In the genomic region with DNA sequence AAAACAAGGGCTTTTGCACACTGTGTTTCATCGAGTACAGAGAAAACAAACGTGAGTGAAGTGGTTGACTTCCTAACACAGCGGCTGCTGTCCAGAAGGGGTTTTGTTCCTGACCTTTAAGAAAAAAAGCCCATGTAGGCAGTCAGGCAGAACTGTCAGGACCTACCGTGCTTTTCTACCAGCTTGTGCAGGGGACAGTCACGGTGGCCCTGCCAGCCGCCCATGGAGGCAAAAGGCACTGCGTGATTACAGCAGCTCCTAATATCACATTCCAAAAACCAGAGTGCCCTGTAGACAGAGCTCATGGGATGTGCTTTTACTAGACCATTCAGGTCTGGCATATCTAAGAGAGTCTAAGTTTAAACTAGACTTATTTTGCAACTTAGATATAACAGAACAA, we compare ENCODE assay signal across 1 cellular context.
TF ChIP-seq lines count a peak whose summit lies in the region.

No MANE protein-coding gene starts in this region.

TF ChIP-seq in GM23338, 12 proteins besides CTCF, POLR2A, EP300 and RAD21 (continued from another document):
- TF ChIP-seq, protein P1, sequence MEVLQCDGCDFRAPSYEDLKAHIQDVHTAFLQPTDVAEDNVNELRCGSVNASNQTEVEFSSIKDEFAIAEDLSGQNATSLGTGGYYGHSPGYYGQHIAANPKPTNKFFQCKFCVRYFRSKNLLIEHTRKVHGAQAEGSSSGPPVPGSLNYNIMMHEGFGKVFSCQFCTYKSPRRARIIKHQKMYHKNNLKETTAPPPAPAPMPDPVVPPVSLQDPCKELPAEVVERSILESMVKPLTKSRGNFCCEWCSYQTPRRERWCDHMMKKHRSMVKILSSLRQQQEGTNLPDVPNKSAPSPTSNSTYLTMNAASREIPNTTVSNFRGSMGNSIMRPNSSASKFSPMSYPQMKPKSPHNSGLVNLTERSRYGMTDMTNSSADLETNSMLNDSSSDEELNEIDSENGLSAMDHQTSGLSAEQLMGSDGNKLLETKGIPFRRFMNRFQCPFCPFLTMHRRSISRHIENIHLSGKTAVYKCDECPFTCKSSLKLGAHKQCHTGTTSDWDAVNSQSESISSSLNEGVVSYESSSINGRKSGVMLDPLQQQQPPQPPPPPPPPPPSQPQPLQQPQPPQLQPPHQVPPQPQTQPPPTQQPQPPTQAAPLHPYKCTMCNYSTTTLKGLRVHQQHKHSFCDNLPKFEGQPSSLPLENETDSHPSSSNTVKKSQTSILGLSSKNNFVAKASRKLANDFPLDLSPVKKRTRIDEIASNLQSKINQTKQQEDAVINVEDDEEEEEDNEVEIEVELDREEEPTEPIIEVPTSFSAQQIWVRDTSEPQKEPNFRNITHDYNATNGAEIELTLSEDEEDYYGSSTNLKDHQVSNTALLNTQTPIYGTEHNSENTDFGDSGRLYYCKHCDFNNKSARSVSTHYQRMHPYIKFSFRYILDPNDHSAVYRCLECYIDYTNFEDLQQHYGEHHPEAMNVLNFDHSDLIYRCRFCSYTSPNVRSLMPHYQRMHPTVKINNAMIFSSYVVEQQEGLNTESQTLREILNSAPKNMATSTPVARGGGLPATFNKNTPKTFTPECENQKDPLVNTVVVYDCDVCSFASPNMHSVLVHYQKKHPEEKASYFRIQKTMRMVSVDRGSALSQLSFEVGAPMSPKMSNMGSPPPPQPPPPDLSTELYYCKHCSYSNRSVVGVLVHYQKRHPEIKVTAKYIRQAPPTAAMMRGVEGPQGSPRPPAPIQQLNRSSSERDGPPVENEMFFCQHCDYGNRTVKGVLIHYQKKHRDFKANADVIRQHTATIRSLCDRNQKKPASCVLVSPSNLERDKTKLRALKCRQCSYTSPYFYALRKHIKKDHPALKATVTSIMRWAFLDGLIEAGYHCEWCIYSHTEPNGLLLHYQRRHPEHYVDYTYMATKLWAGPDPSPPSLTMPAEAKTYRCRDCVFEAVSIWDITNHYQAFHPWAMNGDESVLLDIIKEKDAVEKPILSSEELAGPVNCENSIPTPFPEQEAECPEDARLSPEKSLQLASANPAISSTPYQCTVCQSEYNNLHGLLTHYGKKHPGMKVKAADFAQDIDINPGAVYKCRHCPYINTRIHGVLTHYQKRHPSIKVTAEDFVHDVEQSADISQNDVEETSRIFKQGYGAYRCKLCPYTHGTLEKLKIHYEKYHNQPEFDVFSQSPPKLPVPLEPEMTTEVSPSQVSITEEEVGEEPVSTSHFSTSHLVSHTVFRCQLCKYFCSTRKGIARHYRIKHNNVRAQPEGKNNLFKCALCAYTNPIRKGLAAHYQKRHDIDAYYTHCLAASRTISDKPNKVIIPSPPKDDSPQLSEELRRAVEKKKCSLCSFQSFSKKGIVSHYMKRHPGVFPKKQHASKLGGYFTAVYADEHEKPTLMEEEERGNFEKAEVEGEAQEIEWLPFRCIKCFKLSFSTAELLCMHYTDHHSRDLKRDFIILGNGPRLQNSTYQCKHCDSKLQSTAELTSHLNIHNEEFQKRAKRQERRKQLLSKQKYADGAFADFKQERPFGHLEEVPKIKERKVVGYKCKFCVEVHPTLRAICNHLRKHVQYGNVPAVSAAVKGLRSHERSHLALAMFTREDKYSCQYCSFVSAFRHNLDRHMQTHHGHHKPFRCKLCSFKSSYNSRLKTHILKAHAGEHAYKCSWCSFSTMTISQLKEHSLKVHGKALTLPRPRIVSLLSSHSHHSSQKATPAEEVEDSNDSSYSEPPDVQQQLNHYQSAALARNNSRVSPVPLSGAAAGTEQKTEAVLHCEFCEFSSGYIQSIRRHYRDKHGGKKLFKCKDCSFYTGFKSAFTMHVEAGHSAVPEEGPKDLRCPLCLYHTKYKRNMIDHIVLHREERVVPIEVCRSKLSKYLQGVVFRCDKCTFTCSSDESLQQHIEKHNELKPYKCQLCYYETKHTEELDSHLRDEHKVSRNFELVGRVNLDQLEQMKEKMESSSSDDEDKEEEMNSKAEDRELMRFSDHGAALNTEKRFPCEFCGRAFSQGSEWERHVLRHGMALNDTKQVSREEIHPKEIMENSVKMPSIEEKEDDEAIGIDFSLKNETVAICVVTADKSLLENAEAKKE (CRISPR knock-in tag; IDR thresholded peaks at IDR 0.05) = no peak
- TF ChIP-seq POLR2AphosphoS5 (IDR thresholded peaks at IDR 0.05; ENCODE audit: low read depth) (no peak), EZH2 (IDR thresholded peaks at IDR 0.05; ENCODE audit: low read depth, unreplicated experiment) (no peak), EZH2phosphoT487 (IDR thresholded peaks at IDR 0.05; ENCODE audit: unreplicated experiment) (no peak), NANOG (IDR thresholded peaks at IDR 0.05; ENCODE audit: borderline replicate concordance) (no peak), CREB1 (CRISPR knock-in tag; IDR thresholded peaks at IDR 0.05; ENCODE audit: low read depth) (no peak), ZNF114 (CRISPR knock-in tag; IDR thresholded peaks at IDR 0.05) (no peak), STAT1 (IDR thresholded peaks at IDR 0.05; ENCODE audit: unreplicated experiment) (no peak), ZNF331 (CRISPR knock-in tag; IDR thresholded peaks at IDR 0.05; ENCODE audit: low read depth) (no peak), JUNB (IDR thresholded peaks at IDR 0.05; ENCODE audit: unreplicated experiment) (no peak)
- TF ChIP-seq, protein P2, sequence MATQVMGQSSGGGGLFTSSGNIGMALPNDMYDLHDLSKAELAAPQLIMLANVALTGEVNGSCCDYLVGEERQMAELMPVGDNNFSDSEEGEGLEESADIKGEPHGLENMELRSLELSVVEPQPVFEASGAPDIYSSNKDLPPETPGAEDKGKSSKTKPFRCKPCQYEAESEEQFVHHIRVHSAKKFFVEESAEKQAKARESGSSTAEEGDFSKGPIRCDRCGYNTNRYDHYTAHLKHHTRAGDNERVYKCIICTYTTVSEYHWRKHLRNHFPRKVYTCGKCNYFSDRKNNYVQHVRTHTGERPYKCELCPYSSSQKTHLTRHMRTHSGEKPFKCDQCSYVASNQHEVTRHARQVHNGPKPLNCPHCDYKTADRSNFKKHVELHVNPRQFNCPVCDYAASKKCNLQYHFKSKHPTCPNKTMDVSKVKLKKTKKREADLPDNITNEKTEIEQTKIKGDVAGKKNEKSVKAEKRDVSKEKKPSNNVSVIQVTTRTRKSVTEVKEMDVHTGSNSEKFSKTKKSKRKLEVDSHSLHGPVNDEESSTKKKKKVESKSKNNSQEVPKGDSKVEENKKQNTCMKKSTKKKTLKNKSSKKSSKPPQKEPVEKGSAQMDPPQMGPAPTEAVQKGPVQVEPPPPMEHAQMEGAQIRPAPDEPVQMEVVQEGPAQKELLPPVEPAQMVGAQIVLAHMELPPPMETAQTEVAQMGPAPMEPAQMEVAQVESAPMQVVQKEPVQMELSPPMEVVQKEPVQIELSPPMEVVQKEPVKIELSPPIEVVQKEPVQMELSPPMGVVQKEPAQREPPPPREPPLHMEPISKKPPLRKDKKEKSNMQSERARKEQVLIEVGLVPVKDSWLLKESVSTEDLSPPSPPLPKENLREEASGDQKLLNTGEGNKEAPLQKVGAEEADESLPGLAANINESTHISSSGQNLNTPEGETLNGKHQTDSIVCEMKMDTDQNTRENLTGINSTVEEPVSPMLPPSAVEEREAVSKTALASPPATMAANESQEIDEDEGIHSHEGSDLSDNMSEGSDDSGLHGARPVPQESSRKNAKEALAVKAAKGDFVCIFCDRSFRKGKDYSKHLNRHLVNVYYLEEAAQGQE (IDR thresholded peaks at IDR 0.05; ENCODE audit: unreplicated experiment) = no peak
